ENCODE assay signal across 8 cellular contexts in genomic region chr19:2089001-2089711, GRCh38. TPM values are rescaled to one million over a fixed set of nuclear protein-coding genes. Genes with fewer than 3 reads are reported as not detected.
DNase-seq lines count a peak whose midpoint lies in the region; ATAC-seq and TF ChIP-seq lines count a peak whose summit lies in the region.

No MANE protein-coding gene starts in this region.

- peaks cover 0 to 46% (median 16%) of the 10 kb centered on the region in 11 experiments; a peak in 16 of 22 replicates for H3K36me3 ChIP-seq in BLaER1 treated with 17β-estradiol and CSF1 and Interleukin-3, amounts not matched to agents 10 nM and 100 nM
- peaks cover 4 to 10% of the 10 kb centered on the region in 2 experiments; a peak in 2 of 3 replicates for H3K36me3 ChIP-seq in HEK293 (ENCODE audit: control insufficient read depth in 2 of 2, insufficient read depth in 1 of 2, low read length in 2 of 2)

- peaks cover 82 to 96% (median 92%) of the 10 kb centered on the region in 10 experiments for H3K4me1 ChIP-seq in BLaER1 treated with 17β-estradiol and CSF1 and Interleukin-3, amounts not matched to agents 10 nM and 100 nM
- 0 out of 2 replicates have a peak, but pooled peaks cover 4% of the 10 kb centered on the region for H3K4me1 ChIP-seq in HEK293 (ENCODE audit: control insufficient read depth, insufficient read depth, low read length)

- peaks cover 0 to 43% (median 0%) of the 10 kb centered on the region in 11 experiments; a peak in 5 of 22 replicates for H4K20me1 ChIP-seq in BLaER1 treated with 17β-estradiol and CSF1 and Interleukin-3, amounts not matched to agents 10 nM and 100 nM

- no peak for TF ChIP-seq CTCF in HEK293 (tag by site-specific recombination; IDR thresholded peaks at IDR 0.05)
- no peak for TF ChIP-seq CTCF in mesothelial cell of epicardium (IDR thresholded peaks at IDR 0.05; ENCODE audit: unreplicated experiment)

- POLR2A ChIA-PET in HEK293 (lab: Yijun Ruan, JAX) = no interaction called here

- peaks cover 0 to 9% (median 0%) of the 10 kb centered on the region in 11 experiments; a peak in 4 of 22 replicates for H3K9me3 ChIP-seq in BLaER1 treated with 17β-estradiol and CSF1 and Interleukin-3, amounts not matched to agents 10 nM and 100 nM (replicated peaks in 1 of 11)
- H3K9me3 ChIP-seq in HEK293 (ENCODE audit: control insufficient read depth, insufficient read depth, low read depth, low read length) = no peaks in the 10 kb centered on the region

- CTCF ChIA-PET in HEK293 (lab: Yijun Ruan, JAX) = interaction anchor here (1.1 to 1.4 kb wide), 2 partner anchors 159 to 186 kb away, joined by 3 to 6 read pairs; no protein-coding TSS in a partner anchor

- H3K27ac Mint-ChIP-seq in activated naive CD8-positive, alpha-beta T cell = peak overlapping the region; percentile 68
- H3K27ac Mint-ChIP-seq in mesothelial cell of epicardium = peak overlapping the region; percentile 69

- ATAC-seq in HG03442 (IDR thresholded peaks at IDR 0.05; ENCODE audit: unreplicated experiment) (no peak), GM21528 (IDR thresholded peaks at IDR 0.05; ENCODE audit: low FRiP score, unreplicated experiment) (no peak)

- peaks cover 71% of the 10 kb centered on the region for H3K4me1 Mint-ChIP-seq in activated naive CD8-positive, alpha-beta T cell (ENCODE audit: low read depth)
- H3K4me1 Mint-ChIP-seq in mesothelial cell of epicardium = peaks cover 24% of the 10 kb centered on the region

- H3K9me3 Mint-ChIP-seq in activated naive CD8-positive, alpha-beta T cell (ENCODE audit: low read depth) = no peaks in the 10 kb centered on the region
- H3K9me3 Mint-ChIP-seq in mesothelial cell of epicardium = no peaks in the 10 kb centered on the region

- H3K27me3 Mint-ChIP-seq in activated naive CD8-positive, alpha-beta T cell = no peaks in the 10 kb centered on the region
- no peaks in the 10 kb centered on the region for H3K27me3 Mint-ChIP-seq in mesothelial cell of epicardium (ENCODE audit: low read depth)

- peak overlapping the region in 9 of 10 experiments; percentile 21 to 85 (median 51); a peak in 16 of 20 replicates for H3K4me3 ChIP-seq in BLaER1 treated with 17β-estradiol and CSF1 and Interleukin-3, amounts not matched to agents 10 nM and 100 nM
- H3K4me3 ChIP-seq in HEK293 (ENCODE audit: low read depth, low read length) = no peak overlapping the region

- H3K9ac ChIP-seq in BLaER1 treated with 17β-estradiol and CSF1 and Interleukin-3, amounts not matched to agents 10 nM and 100 nM = peak overlapping the region; percentile 63 to 97 (median 93)

- H3K27ac ChIP-seq in BLaER1 treated with 17β-estradiol and CSF1 and Interleukin-3, amounts not matched to agents 10 nM and 100 nM = peak overlapping the region; percentile 90 to 99 (median 94)
- H3K27ac ChIP-seq in HEK293 (ENCODE audit: extremely low read depth, low read depth, low read length) = peak overlapping the region; percentile 43

- peak overlapping the region; percentile 91 to 100 (median 99) for H3K4me2 ChIP-seq in BLaER1 treated with 17β-estradiol and CSF1 and Interleukin-3, amounts not matched to agents 10 nM and 100 nM

- DNase-seq in mesothelial cell of epicardium (ENCODE audit: low spot score in 2 of 2, unreplicated experiment in 2 of 2) (no peak), NCI-H774 (lab: John Stamatoyannopoulos, UW) (no peak), NCI-H2196 (lab: John Stamatoyannopoulos, UW; ENCODE audit: unreplicated experiment) (no peak)

- peaks cover 5% of the 10 kb centered on the region for H3K36me3 Mint-ChIP-seq in activated naive CD8-positive, alpha-beta T cell
- peaks cover 4% of the 10 kb centered on the region for H3K36me3 Mint-ChIP-seq in mesothelial cell of epicardium

- no peaks in the 10 kb centered on the region for H3K27me3 ChIP-seq in BLaER1 treated with 17β-estradiol and CSF1 and Interleukin-3, amounts not matched to agents 10 nM and 100 nM

- peak overlapping the region; percentile 78 for H3K4me3 Mint-ChIP-seq in activated naive CD8-positive, alpha-beta T cell
- no peak overlapping the region for H3K4me3 Mint-ChIP-seq in mesothelial cell of epicardium

TF ChIP-seq in HEK293, 187 proteins besides CTCF, POLR2A, EP300 and RAD21:
- TF ChIP-seq ZFP37 (tag by site-specific recombination; IDR thresholded peaks at IDR 0.05) (no peak), ZBTB10 (tag by site-specific recombination; IDR thresholded peaks at IDR 0.05) (0 out of 2 replicates have a peak, but pooled peaks have one; percentile 26), SP2 (tag by site-specific recombination; IDR thresholded peaks at IDR 0.05) (0 out of 2 replicates have a peak, but pooled peaks have one; percentile 6), ZIC2 (tag by site-specific recombination; IDR thresholded peaks at IDR 0.05) (0 out of 2 replicates have a peak, but pooled peaks have one; percentile 10), ZNF558 (tag by site-specific recombination; IDR thresholded peaks at IDR 0.05) (no peak), ZNF10 (tag by site-specific recombination; IDR thresholded peaks at IDR 0.05) (no peak), SP7 (tag by site-specific recombination; IDR thresholded peaks at IDR 0.05) (peak; percentile 34), GLIS1 (tag by site-specific recombination; IDR thresholded peaks at IDR 0.05) (0 out of 2 replicates have a peak, but pooled peaks have one; percentile 30), ZBTB20 (tag by site-specific recombination; IDR thresholded peaks at IDR 0.05) (peak; percentile 29; the same call in 1 of the 2 replicates), GLIS2 (tag by site-specific recombination; IDR thresholded peaks at IDR 0.05) (0 out of 2 replicates have a peak, but pooled peaks have one; percentile 18), OSR2 (tag by site-specific recombination; IDR thresholded peaks at IDR 0.05) (0 out of 2 replicates have a peak, but pooled peaks have one; percentile 12)
- TF ChIP-seq, protein P1, sequence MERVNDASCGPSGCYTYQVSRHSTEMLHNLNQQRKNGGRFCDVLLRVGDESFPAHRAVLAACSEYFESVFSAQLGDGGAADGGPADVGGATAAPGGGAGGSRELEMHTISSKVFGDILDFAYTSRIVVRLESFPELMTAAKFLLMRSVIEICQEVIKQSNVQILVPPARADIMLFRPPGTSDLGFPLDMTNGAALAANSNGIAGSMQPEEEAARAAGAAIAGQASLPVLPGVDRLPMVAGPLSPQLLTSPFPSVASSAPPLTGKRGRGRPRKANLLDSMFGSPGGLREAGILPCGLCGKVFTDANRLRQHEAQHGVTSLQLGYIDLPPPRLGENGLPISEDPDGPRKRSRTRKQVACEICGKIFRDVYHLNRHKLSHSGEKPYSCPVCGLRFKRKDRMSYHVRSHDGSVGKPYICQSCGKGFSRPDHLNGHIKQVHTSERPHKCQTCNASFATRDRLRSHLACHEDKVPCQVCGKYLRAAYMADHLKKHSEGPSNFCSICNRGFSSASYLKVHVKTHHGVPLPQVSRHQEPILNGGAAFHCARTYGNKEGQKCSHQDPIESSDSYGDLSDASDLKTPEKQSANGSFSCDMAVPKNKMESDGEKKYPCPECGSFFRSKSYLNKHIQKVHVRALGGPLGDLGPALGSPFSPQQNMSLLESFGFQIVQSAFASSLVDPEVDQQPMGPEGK (tag by site-specific recombination; IDR thresholded peaks at IDR 0.05) = 0 out of 2 replicates have a peak, but pooled peaks have one; percentile 14

RNA-seq across cellular contexts. Expression of gene MOB3A, which starts 7.0 kb away (rescaled TPM):
- 33.0 to 34.7 TPM (median 34.1 TPM) in 3 replicates for total RNA-seq in mesothelial cell of epicardium

RNA-seq across cellular contexts. Expression of gene IZUMO4, which starts 7.6 kb away (rescaled TPM):
- total RNA-seq in mesothelial cell of epicardium = 11.0 to 14.4 TPM (median 13.8 TPM) in 3 replicates

RNA-seq across cellular contexts. Expression of gene MKNK2, which starts 38.1 kb away (rescaled TPM):
- total RNA-seq in mesothelial cell of epicardium = 92.6 to 97.1 TPM (median 95.9 TPM) in 3 replicates
